ENCODE assay signal across 20 cellular contexts in genomic region chr5:172866378-172866777, GRCh38. TPM values are rescaled to one million over a fixed set of nuclear protein-coding genes. Genes with fewer than 3 reads are reported as not detected.
DNase-seq lines count a peak whose midpoint lies in the region; ATAC-seq and TF ChIP-seq lines count a peak whose summit lies in the region.
"Had no signal": no experiment of that assay in that cellular context is flagged by ENCODE, and none has a peak within 500 bp of the region (broad histone marks: within the 10 kb centered on the region; RNA-seq: fewer than 3 reads in every experiment).

No MANE protein-coding gene starts in this region.

- H3K4me1 Mint-ChIP-seq in type B pancreatic cell (ENCODE audit: unreplicated experiment): peaks cover 30% of the 10 kb centered on the region

- peaks cover 3% of the 10 kb centered on the region for H3K36me3 Mint-ChIP-seq in type B pancreatic cell
- H3K36me3 Mint-ChIP-seq: activated naive CD4-positive, alpha-beta T cell treated with anti-CD3 and anti-CD28 coated beads, Interleukin-2, amount 50 U/mL, for 24 hours had no signal

- DNase-seq in heart left ventricle: peak in 1 of 5 donors; percentile 37
- no peak for DNase-seq in left cardiac atrium
- DNase-seq in uterus: peak in 1 of 2 donors; percentile 17
- no peak for DNase-seq in DMS79 (lab: John Stamatoyannopoulos, UW)
- DNase-seq in T-helper 9 cell: no peak
- DNase-seq in type B pancreatic cell (ENCODE audit: extremely low spot score, unreplicated experiment): no peak
- DNase-seq: 8988T; activated T-cell treated with anti-CD3 and anti-CD28 coated beads, Interleukin-2, amount 50 U/mL, for 48 hours; brain microvascular endothelial cell; cortex of kidney; EL; NCI-H510A; RPMI8226 had no signal

- no peaks in the 10 kb centered on the region for H3K27me3 Mint-ChIP-seq in type B pancreatic cell
- H3K27me3 Mint-ChIP-seq: activated naive CD4-positive, alpha-beta T cell treated with anti-CD3 and anti-CD28 coated beads, Interleukin-2, amount 50 U/mL, for 24 hours; B cell; stimulated activated memory B cell treated with anti-CD40 and anti-IgM and Interleukin-4, amounts not matched to agents 10 μg/mL and 1 μg/mL and 100 μg/mL, for 72 hours had no signal

- H3K9ac ChIP-seq in rectal smooth muscle tissue (ENCODE audit: low read length): no peak overlapping the region

- H3K27me3 ChIP-seq in heart left ventricle (no peaks in the 10 kb centered on the region), rectal smooth muscle tissue (ENCODE audit: control insufficient read depth, insufficient read depth, low read length) (no peaks in the 10 kb centered on the region), uterus (no peaks in the 10 kb centered on the region)
- H3K27me3 ChIP-seq: brain microvascular endothelial cell had no signal

- peaks cover 35 to 86% (median 67%) of the 10 kb centered on the region in 12 donors for H3K4me1 ChIP-seq in heart left ventricle
- H3K4me1 ChIP-seq in rectal smooth muscle tissue (ENCODE audit: control insufficient read depth, insufficient read depth, low read length): peaks cover 50% of the 10 kb centered on the region
- H3K4me1 ChIP-seq in uterus: peaks cover 43 to 45% of the 10 kb centered on the region in 2 donors

- intact Hi-C loops in heart left ventricle (cut with DNase I): loop anchor here in 5 of 10 donors (5.0 to 10.0 kb wide), 3 partner anchors 36 to 94 kb away; partner anchors contain the start of gene DUSP1 (in 4 of the 5)
- intact Hi-C loops in left cardiac atrium (cut with DNase I): no loop called here
- intact Hi-C loops in uterus (cut with DNase I; ENCODE audit: low total_unique reads): loop anchor here (10.0 kb wide), 1 partner anchor 92 kb away; the partner anchor contains the start of gene DUSP1

- H3K36me3 ChIP-seq in heart left ventricle (no peaks in the 10 kb centered on the region), rectal smooth muscle tissue (ENCODE audit: control insufficient read depth, insufficient read depth, low read length) (no peaks in the 10 kb centered on the region), uterus (no peaks in the 10 kb centered on the region)

- no peak overlapping the region for H3K4me3 Mint-ChIP-seq in type B pancreatic cell
- H3K4me3 Mint-ChIP-seq: activated naive CD4-positive, alpha-beta T cell treated with anti-CD3 and anti-CD28 coated beads, Interleukin-2, amount 50 U/mL, for 24 hours; B cell; stimulated activated memory B cell treated with anti-CD40 and anti-IgM and Interleukin-4, amounts not matched to agents 10 μg/mL and 1 μg/mL and 100 μg/mL, for 72 hours had no signal

- H3K27ac ChIP-seq in heart left ventricle (peak overlapping the region in 8 of 12 donors; percentile 34 to 96 (median 92)), cingulate gyrus (ENCODE audit: low read depth, low read length) (peak overlapping the region; percentile 47), rectal smooth muscle tissue (ENCODE audit: low read depth, low read length) (peak overlapping the region; percentile 56), uterus (peak overlapping the region; percentile 89 to 94)

- TF ChIP-seq CTCF in heart left ventricle (IDR thresholded peaks at IDR 0.05) (no peak), uterus (IDR thresholded peaks at IDR 0.05) (no peak), type B pancreatic cell (conservative IDR thresholded peaks at IDR 0.05) (no peak)

- H3K9me3 Mint-ChIP-seq in type B pancreatic cell: no peaks in the 10 kb centered on the region
- H3K9me3 Mint-ChIP-seq: activated naive CD4-positive, alpha-beta T cell treated with anti-CD3 and anti-CD28 coated beads, Interleukin-2, amount 50 U/mL, for 24 hours; stimulated activated memory B cell treated with anti-CD40 and anti-IgM and Interleukin-4, amounts not matched to agents 10 μg/mL and 1 μg/mL and 100 μg/mL, for 72 hours had no signal

- H3K9me3 ChIP-seq in heart left ventricle (no peaks in the 10 kb centered on the region), uterus (no peaks in the 10 kb centered on the region)

- no peak overlapping the region for H3K27ac Mint-ChIP-seq in type B pancreatic cell
- H3K27ac Mint-ChIP-seq: activated naive CD4-positive, alpha-beta T cell treated with anti-CD3 and anti-CD28 coated beads, Interleukin-2, amount 50 U/mL, for 24 hours; B cell; stimulated activated memory B cell treated with anti-CD40 and anti-IgM and Interleukin-4, amounts not matched to agents 10 μg/mL and 1 μg/mL and 100 μg/mL, for 72 hours had no signal

- WGBS in heart left ventricle, 4 donors: 83 to 94% (median 91%) methylated on average over 1 to 4 of the region's 4 CpGs

- ATAC-seq in heart left ventricle (no peak), left cardiac atrium (no peak)
- ATAC-seq: right cardiac atrium; stimulated activated memory B cell treated with anti-CD40 and anti-IgM and Interleukin-4, amounts not matched to agents 10 μg/mL and 1 μg/mL and 100 μg/mL, for 72 hours had no signal

- no peak for TF ChIP-seq POLR2A in heart left ventricle (IDR thresholded peaks at IDR 0.05)
- no peak for TF ChIP-seq POLR2A in uterus (IDR thresholded peaks at IDR 0.05)

- H3K4me3 ChIP-seq in heart left ventricle (no peak overlapping the region), rectal smooth muscle tissue (ENCODE audit: low read length) (no peak overlapping the region), uterus (no peak overlapping the region)
- H3K4me3 ChIP-seq: lung had no signal

RNA-seq across cellular contexts. Expression of gene ERGIC1, which starts 32.3 kb away (rescaled TPM):
- total RNA-seq in heart left ventricle (100 to 1,000 TPM in 1 of 9 donors, 10 to 100 TPM in 8; 67.0 to 109 (median 84.9) TPM), left cardiac atrium (10 to 100 TPM; 77.3 to 90.8 TPM), uterus (100 to 1,000 TPM in 1 of 4 donors, 10 to 100 TPM in 3; 34.8 to 130 (median 67.7) TPM), type B pancreatic cell (ENCODE audit: low replicate concordance) (85.2 and 105 TPM in 2 replicates)
- 100 to 1,000 TPM in 1 of 2 donors, 10 to 100 TPM in 1; 66.6 to 115 TPM for polyA plus RNA-seq in heart left ventricle
